In genomic region chr3:193872265-193872753, GRCh38 we compare ENCODE assay signal across 8 cellular contexts.
A peak's percentile ranks its signal among the peaks of the same experiment; 100 is the strongest.
DNase-seq lines count a peak whose midpoint lies in the region; ATAC-seq, FAIRE-seq and TF ChIP-seq lines count a peak whose summit lies in the region.

No MANE protein-coding gene starts in this region.

- peaks cover 33% of the 10 kb centered on the region for H3K4me1 ChIP-seq in endothelial cell of umbilical vein (ENCODE audit: control insufficient read depth, extremely low read depth, insufficient read depth, low read length)
- no peaks in the 10 kb centered on the region for H3K4me1 ChIP-seq in uterus

- intact Hi-C loops in endothelial cell of umbilical vein (cut with micrococcal nuclease) (loop anchor here (1.0 to 2.0 kb wide), 2 partner anchors 131 to 198 kb away; no protein-coding TSS in a partner anchor), uterus (cut with DNase I; ENCODE audit: low total_unique reads) (no loop called here)

- H3K27me3 ChIP-seq in endothelial cell of umbilical vein (ENCODE audit: control insufficient read depth in 2 of 2, insufficient read depth in 2 of 2, low read length in 2 of 2): no peaks in the 10 kb centered on the region
- no peaks in the 10 kb centered on the region for H3K27me3 ChIP-seq in uterus

- TF ChIP-seq POLR2A in NB4 (IDR thresholded peaks at IDR 0.05; ENCODE audit: extremely low read depth, insufficient read length) (no peak), endothelial cell of umbilical vein (IDR thresholded peaks at IDR 0.05; ENCODE audit: low read depth, low read length) (peak; percentile 30), uterus (IDR thresholded peaks at IDR 0.05) (no peak)

- H3K79me2 ChIP-seq in endothelial cell of umbilical vein (ENCODE audit: control insufficient read depth, insufficient read depth, low read length): no peaks in the 10 kb centered on the region

- H3K27ac ChIP-seq in endothelial cell of umbilical vein (ENCODE audit: insufficient read depth, low read depth, low read length) (peak overlapping the region; percentile 6), skin epidermis (peak overlapping the region in 12 of 21 experiments; percentile 11 to 66 (median 56)), uterus (no peak overlapping the region)

- TF ChIP-seq CTCF in NB4 (IDR thresholded peaks at IDR 0.05; ENCODE audit: low read depth, low read length) (no peak), endothelial cell of umbilical vein (IDR thresholded peaks at IDR 0.05; ENCODE audit: extremely low read depth in 1 of 2, insufficient read depth in 1 of 2, low read depth in 1 of 2, low read length in 2 of 2) (no peak), uterus (IDR thresholded peaks at IDR 0.05) (no peak)

- H4K20me1 ChIP-seq in endothelial cell of umbilical vein (replicated peaks; ENCODE audit: control insufficient read depth, extremely low read depth, insufficient read depth, low read length): no peaks in the 10 kb centered on the region

- no peaks in the 10 kb centered on the region for H3K9me3 ChIP-seq in endothelial cell of umbilical vein (replicated peaks; ENCODE audit: control insufficient read depth, insufficient read depth, low read length)
- no peaks in the 10 kb centered on the region for H3K9me3 ChIP-seq in uterus

- H3K36me3 ChIP-seq in endothelial cell of umbilical vein (ENCODE audit: control insufficient read depth in 2 of 2, extremely low read depth in 1 of 2, insufficient read depth in 2 of 2, low read length in 2 of 2): no peaks in the 10 kb centered on the region
- no peaks in the 10 kb centered on the region for H3K36me3 ChIP-seq in uterus

- ATAC-seq in GM21447 (IDR thresholded peaks at IDR 0.05; ENCODE audit: unreplicated experiment): peak; percentile 69
- ATAC-seq in HG02571 (IDR thresholded peaks at IDR 0.05; ENCODE audit: unreplicated experiment): no peak

- no peaks in the 10 kb centered on the region for H3K9me1 ChIP-seq in endothelial cell of umbilical vein (replicated peaks; ENCODE audit: control insufficient read depth, extremely low read depth, insufficient read depth, low read length)

- H3K9ac ChIP-seq in endothelial cell of umbilical vein (replicated peaks; ENCODE audit: extremely low read depth, insufficient read depth, low read length): no peak overlapping the region

- dilution Hi-C loops in endothelial cell of umbilical vein (cut with MboI; ENCODE audit: extremely low pct_ligation_motif_present, low sequenced_read_pairs): no loop called here

- no peak overlapping the region for H2AFZ ChIP-seq in endothelial cell of umbilical vein (ENCODE audit: low read depth, low read length)

- POLR2A ChIA-PET in endothelial cell of umbilical vein (lab: Charles Lee): interaction anchor here (0.7 kb wide), 1 partner anchor 106 kb away, joined by 3 read pairs; no protein-coding TSS in a partner anchor

- no peak overlapping the region for H3K4me2 ChIP-seq in endothelial cell of umbilical vein (ENCODE audit: insufficient read depth, low read length)

- H3K4me3 ChIP-seq in NB4 (ENCODE audit: low read depth, low read length) (no peak overlapping the region), endothelial cell of umbilical vein (replicated peaks in 1 of 3; ENCODE audit: insufficient read depth in 1 of 3, low read depth in 1 of 3, low read length in 3 of 3) (no peak overlapping the region), skin epidermis (no peak overlapping the region), uterus (no peak overlapping the region)

- CTCF ChIA-PET in endothelial cell of umbilical vein (lab: Charles Lee): interaction anchor here (0.7 to 1.6 kb wide), 6 partner anchors 8 to 443 kb away, joined by 3 to 7 read pairs (median 3); no protein-coding TSS in a partner anchor

- DNase-seq in GDM1 (lab: John Stamatoyannopoulos, UW) (peak; percentile 40), NB4 (ENCODE audit: low read depth) (peak; percentile 66), endothelial cell of umbilical vein (ENCODE audit: low read depth, low spot score) (peak; percentile 72), uterus (no peak)
- no peak for DNase-seq in stimulated activated naive CD4-positive, alpha-beta T cell treated with Interleukin-2 at 50 U/mL for 16 hours (lab: John Stamatoyannopoulos, UW)

- FAIRE-seq in endothelial cell of umbilical vein (lab: Jason Lieb, UNC): peak; percentile 96

- no TSS peak for BruUV-seq in endothelial cell of umbilical vein (replicated peaks; lab: Mats Ljungman, UMichigan)

TF ChIP-seq in endothelial cell of umbilical vein, 7 proteins besides CTCF, POLR2A, EP300 and RAD21:
- TF ChIP-seq FOS (IDR thresholded peaks at IDR 0.05; ENCODE audit: borderline replicate concordance, insufficient read depth, low read length) (peak; percentile 91), GATA2 (IDR thresholded peaks at IDR 0.05; ENCODE audit: insufficient read depth, insufficient read length, low read depth, low read length) (peak; percentile 96), EZH2 (IDR thresholded peaks at IDR 0.05; ENCODE audit: borderline replicate concordance, low read depth, low read length, severe bottlenecking) (no peak), JUN (IDR thresholded peaks at IDR 0.05; ENCODE audit: borderline replicate concordance, insufficient read depth, insufficient read length, low read depth) (peak; percentile 37), MAX (IDR thresholded peaks at IDR 0.05; ENCODE audit: insufficient read depth, insufficient read length) (no peak), MYC (IDR thresholded peaks at IDR 0.05; ENCODE audit: low read depth, low read length) (no peak), POLR2AphosphoS5 (IDR thresholded peaks at IDR 0.05; ENCODE audit: insufficient read depth, low read depth, low read length) (peak; percentile 75)

Comparison
In these comparisons a context has a peak if more than half of its experiments do, and no peak if none do; other contexts are left out.
1. DNase-seq: peak in GDM1 (single experiment), NB4 (single experiment) and endothelial cell of umbilical vein (single experiment); none in uterus (0 of 2) and stimulated activated naive CD4-positive, alpha-beta T cell treated with Interleukin-2 at 50 U/mL for 16 hours (single experiment).
2. H3K27ac ChIP-seq: peak in endothelial cell of umbilical vein (single experiment) and skin epidermis (12 of 21); none in uterus (0 of 2).